20 cellular contexts compared by ENCODE assay signal in the genomic region with DNA sequence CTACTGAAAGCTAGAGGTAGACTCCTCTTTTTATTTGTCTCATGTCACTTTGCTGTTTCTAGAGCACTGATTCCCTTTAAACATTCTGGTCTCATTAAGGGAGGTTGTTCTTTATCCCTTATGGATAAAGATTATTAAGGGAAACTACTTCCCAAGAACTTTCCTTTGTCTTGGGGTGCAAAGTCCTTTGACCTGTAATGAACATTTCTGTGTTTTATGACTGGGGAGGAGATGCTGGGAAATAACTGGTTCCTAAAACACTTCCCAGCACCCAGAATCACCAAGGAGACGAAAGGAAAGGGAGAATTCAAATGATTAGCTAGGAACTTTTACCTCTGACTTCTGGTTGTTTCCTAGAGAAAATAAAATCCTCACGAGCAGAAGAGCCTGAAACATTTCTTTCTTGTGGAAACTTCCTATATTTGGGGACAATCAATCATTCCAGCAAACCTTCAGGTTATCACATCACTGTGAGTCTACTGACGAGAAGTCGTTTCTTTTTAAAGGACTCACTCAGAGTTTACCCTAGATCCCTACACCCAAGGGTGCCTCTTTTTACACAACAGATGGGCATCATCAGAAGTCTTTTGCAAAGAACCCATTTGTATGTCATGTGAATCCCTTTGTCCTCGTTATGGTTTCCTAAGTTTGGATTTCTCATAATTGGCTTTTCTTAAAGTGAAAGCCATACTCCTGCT.
DNase-seq lines count a peak whose midpoint lies in the region; ATAC-seq and TF ChIP-seq lines count a peak whose summit lies in the region.
"Had no signal": no experiment of that assay in that cellular context is flagged by ENCODE, and none has a peak within 500 bp of the region (broad histone marks: within the 10 kb centered on the region; RNA-seq: fewer than 3 reads in every experiment).

No MANE protein-coding gene starts in this region.

- TF ChIP-seq CTCF in mucosa of descending colon (IDR thresholded peaks at IDR 0.05) = no peak
- TF ChIP-seq CTCF in suprapubic skin (IDR thresholded peaks at IDR 0.05) = no peak
- TF ChIP-seq CTCF in CD8-positive, alpha-beta T cell (IDR thresholded peaks at IDR 0.05) = no peak

- ATAC-seq in mucosa of descending colon (peak; percentile 2), GM18907 (IDR thresholded peaks at IDR 0.05; ENCODE audit: unreplicated experiment) (no peak)
- no peak for ATAC-seq in CD8-positive, alpha-beta T cell

- no peak overlapping the region for H3K4me3 Mint-ChIP-seq in CD8-positive, alpha-beta T cell
- H3K4me3 Mint-ChIP-seq: activated B cell treated with CpG ODN at 0.5 μM for 24 hours, IgD-negative memory B cell had no signal

- no peak for TF ChIP-seq POLR2A in suprapubic skin (IDR thresholded peaks at IDR 0.05)

- TF ChIP-seq EP300 in suprapubic skin (IDR thresholded peaks at IDR 0.05) = no peak

- DNase-seq in NCI-H82 (lab: John Stamatoyannopoulos, UW) = peak; percentile 67
- peak; percentile 2 for DNase-seq in dermis blood vessel endothelial cell
- no peak for DNase-seq in mucosa of descending colon
- DNase-seq in suprapubic skin (ENCODE audit: low spot score in 2 of 2) = no peak
- DNase-seq in CD8-positive, alpha-beta T cell = no peak
- no peak for DNase-seq in T-helper 2 cell
- no peak for DNase-seq in D341Med (ENCODE audit: low spot score)
- DNase-seq: activated B cell treated with CpG ODN at 0.5 μM for 24 hours; activated naive CD4-positive, alpha-beta T cell treated with Interleukin-2 at 50 U/mL for 16 hours; hippocampal formation; mesendoderm; NCI-H1105; NCI-H226; SW 1271 had no signal

- H3K4me1 ChIP-seq in mucosa of descending colon (ENCODE audit: low read depth) = peaks cover 23% of the 10 kb centered on the region
- peaks cover 57% of the 10 kb centered on the region for H3K4me1 ChIP-seq in suprapubic skin
- peaks cover 5% of the 10 kb centered on the region for H3K4me1 ChIP-seq in CD8-positive, alpha-beta T cell (ENCODE audit: insufficient read depth, low read length)

- intact Hi-C loops in mucosa of descending colon (cut with DNase I, micrococcal nuclease) = no loop called here
- intact Hi-C loops in CD8-positive, alpha-beta T cell (cut with DNase I, micrococcal nuclease) = no loop called here

- H3K27me3 Mint-ChIP-seq in CD8-positive, alpha-beta T cell (ENCODE audit: low read depth) = peaks cover 21% of the 10 kb centered on the region

- H3K36me3 Mint-ChIP-seq in CD8-positive, alpha-beta T cell = no peaks in the 10 kb centered on the region
- H3K36me3 Mint-ChIP-seq: IgD-negative memory B cell had no signal

- CTCF ChIA-PET in CD8-positive, alpha-beta T cell (lab: Charles Lee) = interaction anchor here (0.8 kb wide), 1 partner anchor 138 kb away, joined by 3 read pairs; no protein-coding TSS in a partner anchor

- no peaks in the 10 kb centered on the region for H3K9me3 ChIP-seq in mucosa of descending colon
- H3K9me3 ChIP-seq in suprapubic skin = no peaks in the 10 kb centered on the region
- H3K9me3 ChIP-seq in CD8-positive, alpha-beta T cell (ENCODE audit: low read length) = no peaks in the 10 kb centered on the region
- H3K9me3 ChIP-seq: BE2C, ovary had no signal

- WGBS in suprapubic skin = 24% methylated on average over 5 of the region's 5 CpGs

- H3K36me3 ChIP-seq in mucosa of descending colon (ENCODE audit: low read depth) (no peaks in the 10 kb centered on the region), suprapubic skin (no peaks in the 10 kb centered on the region)
- no peaks in the 10 kb centered on the region for H3K36me3 ChIP-seq in CD8-positive, alpha-beta T cell (ENCODE audit: insufficient read depth, low read length)
- H3K36me3 ChIP-seq: BE2C, cardiac muscle cell, ovary had no signal

- POLR2A ChIA-PET in CD8-positive, alpha-beta T cell (lab: Charles Lee) = interaction anchor here (1.7 kb wide), 1 partner anchor 17 kb away, joined by 3 read pairs; no protein-coding TSS in a partner anchor

- H3K4me1 Mint-ChIP-seq in CD8-positive, alpha-beta T cell (ENCODE audit: low read depth) = peaks cover 14% of the 10 kb centered on the region
- H3K4me1 Mint-ChIP-seq: activated B cell treated with CpG ODN at 0.5 μM for 24 hours had no signal

- no peaks in the 10 kb centered on the region for H3K27me3 ChIP-seq in suprapubic skin
- no peaks in the 10 kb centered on the region for H3K27me3 ChIP-seq in CD8-positive, alpha-beta T cell (ENCODE audit: insufficient read depth, low read length)
- H3K27me3 ChIP-seq: BE2C, cardiac muscle cell, ovary had no signal

- H3K9me3 Mint-ChIP-seq in CD8-positive, alpha-beta T cell = no peaks in the 10 kb centered on the region
- H3K9me3 Mint-ChIP-seq: activated B cell treated with CpG ODN at 0.5 μM for 24 hours had no signal

- H3K27ac ChIP-seq in suprapubic skin = peak overlapping the region; percentile 53
- no peak overlapping the region for H3K27ac ChIP-seq in CD8-positive, alpha-beta T cell (ENCODE audit: low read depth, low read length)
- H3K27ac ChIP-seq: cardiac muscle cell, PC-9 had no signal

- H3K27ac Mint-ChIP-seq in CD8-positive, alpha-beta T cell = no peak overlapping the region
- H3K27ac Mint-ChIP-seq: activated B cell treated with CpG ODN at 0.5 μM for 24 hours, IgD-negative memory B cell had no signal

- H3K4me3 ChIP-seq in mucosa of descending colon = no peak overlapping the region
- H3K4me3 ChIP-seq in suprapubic skin = no peak overlapping the region
- H3K4me3 ChIP-seq in CD8-positive, alpha-beta T cell (ENCODE audit: low read depth, low read length) = no peak overlapping the region
- H3K4me3 ChIP-seq: cardiac muscle cell, ovary, PC-9 had no signal

Comparison
In these comparisons a context has a peak if more than half of its experiments do, and no peak if none do; other contexts are left out.
1. DNase-seq: peak in NCI-H82 (single experiment) and dermis blood vessel endothelial cell (single experiment); none in mucosa of descending colon (0 of 3), suprapubic skin (0 of 2), CD8-positive, alpha-beta T cell (0 of 7), T-helper 2 cell (0 of 5) and D341Med (single experiment).